Comparison of ENCODE assay signal across 23 cellular contexts in the genomic region with DNA sequence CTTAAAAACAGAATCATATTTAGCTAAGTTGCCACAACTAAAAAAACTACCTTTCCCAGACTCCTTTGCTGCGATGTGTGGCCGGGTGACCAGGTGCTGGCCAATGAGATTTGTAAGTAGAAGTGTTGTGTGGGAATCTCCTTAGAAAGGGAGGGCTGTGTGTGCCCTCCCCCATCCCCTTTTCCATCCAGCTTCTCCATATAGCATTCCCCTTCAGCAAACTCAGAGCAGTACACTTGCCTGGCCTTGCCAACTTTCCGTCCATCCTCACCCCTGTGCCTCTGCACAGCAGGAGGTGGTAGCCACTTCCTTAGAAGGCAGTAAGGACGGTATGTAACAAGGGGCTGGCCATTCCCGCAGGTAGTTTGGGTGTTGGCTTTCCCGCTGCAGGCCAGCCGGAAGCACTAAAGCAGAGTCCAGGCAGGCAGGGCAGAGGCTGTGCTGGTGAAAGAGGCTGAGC. TPM values are rescaled to one million over a fixed set of nuclear protein-coding genes. Genes with fewer than 3 reads are reported as not detected.
A peak's percentile ranks its signal among the peaks of the same experiment; 100 is the strongest.
DNase-seq lines count a peak whose midpoint lies in the region; ATAC-seq and TF ChIP-seq lines count a peak whose summit lies in the region.
"Had no signal": no experiment of that assay in that cellular context is flagged by ENCODE, and none has a peak within 500 bp of the region (broad histone marks: within the 10 kb centered on the region; RNA-seq: fewer than 3 reads in every experiment).

No MANE protein-coding gene starts in this region.

- H2AFZ ChIP-seq in mammary epithelial cell (ENCODE audit: low read depth, low read length): no peak overlapping the region

- no peaks in the 10 kb centered on the region for H3K27me3 ChIP-seq in mammary epithelial cell (ENCODE audit: insufficient read depth, low read length)
- no peaks in the 10 kb centered on the region for H3K27me3 ChIP-seq in lower lobe of right lung (ENCODE audit: low read depth)
- no peaks in the 10 kb centered on the region for H3K27me3 ChIP-seq in upper lobe of right lung
- H3K27me3 ChIP-seq: SJCRH30, vagina had no signal

- H3K27me3 Mint-ChIP-seq in MCF 10A (ENCODE audit: insufficient read depth, unreplicated experiment) (no peaks in the 10 kb centered on the region), chondrocyte (ENCODE audit: low read depth) (peaks cover 2% of the 10 kb centered on the region), osteocyte (ENCODE audit: unreplicated experiment) (peaks cover 4% of the 10 kb centered on the region)
- H3K27me3 Mint-ChIP-seq in dendritic cell treated with granulocyte-macrophage colony-stimulating factor and Interleukin-4, amounts not matched to agents 40 ng/mL and 50 ng/mL, for 4 days: peaks cover 15% of the 10 kb centered on the region

- dilution Hi-C loops in mammary epithelial cell (cut with HindIII; ENCODE audit: low sequenced_read_pairs): no loop called here

- no peak overlapping the region for H3K27ac Mint-ChIP-seq in MCF 10A (ENCODE audit: low read depth, unreplicated experiment)
- H3K27ac Mint-ChIP-seq in dendritic cell treated with granulocyte-macrophage colony-stimulating factor and Interleukin-4, amounts not matched to agents 40 ng/mL and 50 ng/mL, for 4 days: peak overlapping the region; percentile 88
- H3K27ac Mint-ChIP-seq in chondrocyte (ENCODE audit: unreplicated experiment): no peak overlapping the region
- H3K27ac Mint-ChIP-seq in osteocyte (ENCODE audit: unreplicated experiment): no peak overlapping the region

- ATAC-seq in lower lobe of right lung: peak; percentile 41 to 67
- peak; percentile 65 for ATAC-seq in upper lobe of right lung
- ATAC-seq: sciatic nerve had no signal

- H3K4me1 ChIP-seq in mammary epithelial cell (ENCODE audit: insufficient read depth, low read length) (peaks cover 5% of the 10 kb centered on the region), lower lobe of right lung (peaks cover 29% of the 10 kb centered on the region), upper lobe of right lung (peaks cover 24% of the 10 kb centered on the region)
- H3K4me1 ChIP-seq: vagina had no signal

- CTCF ChIA-PET in MCF 10A (lab: Yijun Ruan, JAX): interaction anchor here (0.5 to 2.5 kb wide), 4 partner anchors 18 to 635 kb away, joined by 3 to 11 read pairs (median 4); no protein-coding TSS in a partner anchor
- CTCF ChIA-PET in mammary epithelial cell (lab: Charles Lee; ENCODE audit: low non-redundant PET): no interaction called here

- in situ Hi-C loops in mammary epithelial cell (cut with MboI; ENCODE audit: low sequenced_read_pairs in 2 of 2): no loop called here

- H3K9me3 Mint-ChIP-seq in MCF 10A (ENCODE audit: unreplicated experiment): no peaks in the 10 kb centered on the region
- no peaks in the 10 kb centered on the region for H3K9me3 Mint-ChIP-seq in dendritic cell treated with granulocyte-macrophage colony-stimulating factor and Interleukin-4, amounts not matched to agents 40 ng/mL and 50 ng/mL, for 4 days
- no peaks in the 10 kb centered on the region for H3K9me3 Mint-ChIP-seq in chondrocyte (ENCODE audit: low read depth)
- no peaks in the 10 kb centered on the region for H3K9me3 Mint-ChIP-seq in osteocyte (ENCODE audit: unreplicated experiment)

- POLR2A ChIA-PET in MCF 10A (lab: Yijun Ruan, JAX): no interaction called here

- H3K36me3 ChIP-seq in mammary epithelial cell (ENCODE audit: insufficient read depth, low read length) (no peaks in the 10 kb centered on the region), lower lobe of right lung (no peaks in the 10 kb centered on the region), upper lobe of right lung (no peaks in the 10 kb centered on the region)
- H3K36me3 ChIP-seq: SJCRH30, vagina had no signal

- no peaks in the 10 kb centered on the region for H3K36me3 Mint-ChIP-seq in MCF 10A (ENCODE audit: insufficient read depth, unreplicated experiment)
- H3K36me3 Mint-ChIP-seq in dendritic cell treated with granulocyte-macrophage colony-stimulating factor and Interleukin-4, amounts not matched to agents 40 ng/mL and 50 ng/mL, for 4 days (ENCODE audit: low read depth): no peaks in the 10 kb centered on the region
- H3K36me3 Mint-ChIP-seq in chondrocyte (ENCODE audit: low read depth): no peaks in the 10 kb centered on the region
- no peaks in the 10 kb centered on the region for H3K36me3 Mint-ChIP-seq in osteocyte (ENCODE audit: unreplicated experiment)

- intact Hi-C loops in MCF 10A (cut with micrococcal nuclease): loop anchor here (5.0 kb wide), 1 partner anchor 1727 kb away; a partner anchor contains a TSS
- intact Hi-C loops in mammary epithelial cell (cut with micrococcal nuclease): loop anchor here (5.0 kb wide), 1 partner anchor 962 kb away; no protein-coding TSS in a partner anchor
- intact Hi-C loops in dendritic cell treated with granulocyte-macrophage colony-stimulating factor and Interleukin-4, amounts not matched to agents 40 ng/mL and 50 ng/mL, for 4 days (cut with micrococcal nuclease): no loop called here
- intact Hi-C loops in lower lobe of right lung (cut with DNase I): no loop called here
- intact Hi-C loops in upper lobe of right lung (cut with DNase I): no loop called here

- H3K79me2 ChIP-seq in mammary epithelial cell (ENCODE audit: insufficient read depth, low read length): no peaks in the 10 kb centered on the region

- H3K4me1 Mint-ChIP-seq in MCF 10A (ENCODE audit: insufficient read depth, unreplicated experiment) (no peaks in the 10 kb centered on the region), chondrocyte (ENCODE audit: low read depth) (peaks cover 14% of the 10 kb centered on the region), osteocyte (ENCODE audit: unreplicated experiment) (peaks cover 9% of the 10 kb centered on the region)
- H3K4me1 Mint-ChIP-seq in dendritic cell treated with granulocyte-macrophage colony-stimulating factor and Interleukin-4, amounts not matched to agents 40 ng/mL and 50 ng/mL, for 4 days (ENCODE audit: low read depth): peaks cover 17% of the 10 kb centered on the region

- no peaks in the 10 kb centered on the region for H3K9me3 ChIP-seq in mammary epithelial cell (replicated peaks; ENCODE audit: insufficient read depth, low read length)
- H3K9me3 ChIP-seq in lower lobe of right lung: no peaks in the 10 kb centered on the region
- no peaks in the 10 kb centered on the region for H3K9me3 ChIP-seq in upper lobe of right lung
- H3K9me3 ChIP-seq: SJCRH30, vagina had no signal

- DNase-seq in MCF 10A (ENCODE audit: unreplicated experiment) (peak; percentile 34), mammary epithelial cell (no peak), lower lobe of right lung (no peak), upper lobe of right lung (no peak), chondrocyte (ENCODE audit: low spot score) (no peak), osteocyte (ENCODE audit: extremely low spot score, unreplicated experiment) (no peak), epidermal melanocyte (ENCODE audit: insufficient read length, low spot score) (no peak)
- DNase-seq: activated CD8-positive, alpha-beta memory T cell treated with anti-CD3 and anti-CD28 coated beads, Interleukin-2, amount 50 U/mL, for 48 hours; activated gamma-delta T cell; IMR-90; MV-4-11; NCI-H2029 treated with DMSO at 0.1 percent for 48 hours; NCI-H524 treated with DMSO at 0.1 percent for 48 hours; stimulated activated CD4-positive, alpha-beta T cell treated with anti-CD3 and anti-CD28 coated beads, Interleukin-1b, Interleukin-23, amount 100 ng/mL, for 48 hours; T-helper 9 cell had no signal

- no peak overlapping the region for H3K9ac ChIP-seq in mammary epithelial cell (ENCODE audit: insufficient read depth, low read length)

- no TSS peak for BruUV-seq in MCF 10A (replicated peaks; lab: Mats Ljungman, UMichigan)
- BruUV-seq in mammary epithelial cell (replicated peaks; lab: Mats Ljungman, UMichigan): no TSS peak

- H3K27ac ChIP-seq in mammary epithelial cell (ENCODE audit: insufficient read depth, low read depth, low read length) (no peak overlapping the region), lower lobe of right lung (peak overlapping the region; percentile 71), upper lobe of right lung (peak overlapping the region; percentile 58)
- H3K27ac ChIP-seq: SJCRH30, vagina had no signal

- no peak overlapping the region for H3K4me3 ChIP-seq in mammary epithelial cell (replicated peaks in 1 of 3; ENCODE audit: insufficient read depth in 1 of 3, low read depth in 2 of 3, low read length in 3 of 3)
- no peak overlapping the region for H3K4me3 ChIP-seq in lower lobe of right lung
- H3K4me3 ChIP-seq in upper lobe of right lung: peak overlapping the region; percentile 10
- H3K4me3 ChIP-seq: SJCRH30, vagina had no signal

- H4K20me1 ChIP-seq in mammary epithelial cell (ENCODE audit: insufficient read depth, low read length): no peaks in the 10 kb centered on the region

- TF ChIP-seq CTCF in MCF 10A (IDR thresholded peaks at IDR 0.05; ENCODE audit: unreplicated experiment): no peak
- no peak for TF ChIP-seq CTCF in mammary epithelial cell (conservative IDR thresholded peaks at IDR 0.05 in 1 of 2, IDR thresholded peaks at IDR 0.05 in 1 of 2; ENCODE audit: extremely low read depth in 1 of 2, insufficient read depth in 1 of 2, low read depth in 1 of 2, low read length in 2 of 2)
- no peak for TF ChIP-seq CTCF in lower lobe of right lung (IDR thresholded peaks at IDR 0.05)
- no peak for TF ChIP-seq CTCF in upper lobe of right lung (IDR thresholded peaks at IDR 0.05)
- no peak for TF ChIP-seq CTCF in chondrocyte (IDR thresholded peaks at IDR 0.05)
- TF ChIP-seq CTCF in osteocyte (IDR thresholded peaks at IDR 0.05): no peak

- no peak overlapping the region for H3K4me2 ChIP-seq in mammary epithelial cell (ENCODE audit: insufficient read depth, low read depth, low read length)

- 96% methylated on average over 7 of the region's 7 CpGs for WGBS in mammary epithelial cell (ENCODE audit: low coverage, missing lambda C conversion rate)

- H3K4me3 Mint-ChIP-seq in MCF 10A (ENCODE audit: unreplicated experiment) (no peak overlapping the region), chondrocyte (ENCODE audit: unreplicated experiment) (no peak overlapping the region), osteocyte (ENCODE audit: unreplicated experiment) (no peak overlapping the region)
- no peak overlapping the region for H3K4me3 Mint-ChIP-seq in dendritic cell treated with granulocyte-macrophage colony-stimulating factor and Interleukin-4, amounts not matched to agents 40 ng/mL and 50 ng/mL, for 4 days

RNA-seq across cellular contexts. Expression of a gene that starts 22.3 kb away (rescaled TPM):
- total RNA-seq in MCF 10A (2022) (not detected in 2 replicates), mammary epithelial cell (not detected), lower lobe of right lung (not detected), upper lobe of right lung (not detected), chondrocyte (not detected in 3 replicates), osteocyte (not detected in 2 replicates)
- polyA plus RNA-seq in mammary epithelial cell: not detected
- polyA minus RNA-seq in mammary epithelial cell: not detected
- total RNA-seq: frontal cortex, G401, IMR-90, omental fat pad, sciatic nerve, SJCRH30, vagina had no signal
- polyA plus RNA-seq: AG04450, IMR-90 had no signal

RNA-seq across cellular contexts. Expression of a gene that starts 30.6 kb away (rescaled TPM):
- total RNA-seq in MCF 10A (2022): not detected in 2 replicates
- total RNA-seq in mammary epithelial cell: 10 to 100 TPM in 1 of 2 donors, not detected in 1; 13.0 TPM
- not detected for polyA plus RNA-seq in mammary epithelial cell
- polyA minus RNA-seq in mammary epithelial cell: not detected
- 5.5 TPM for total RNA-seq in lower lobe of right lung
- 3.7 TPM for total RNA-seq in upper lobe of right lung
- not detected in 3 replicates for total RNA-seq in chondrocyte
- not detected in 2 replicates for total RNA-seq in osteocyte
- total RNA-seq: G401, IMR-90, SJCRH30, vagina had no signal
- polyA plus RNA-seq: AG04450, IMR-90 had no signal

Comparison
In these comparisons a context has a peak if more than half of its experiments do, and no peak if none do; other contexts are left out.
1. intact Hi-C loops: an anchor here in MCF 10A (5.0 kb wide) and mammary epithelial cell (5.0 kb wide); none called in dendritic cell treated with granulocyte-macrophage colony-stimulating factor and Interleukin-4, amounts not matched to agents 40 ng/mL and 50 ng/mL, for 4 days, lower lobe of right lung and upper lobe of right lung.